Comparison of ENCODE assay signal across 12 cellular contexts in the genomic region with DNA sequence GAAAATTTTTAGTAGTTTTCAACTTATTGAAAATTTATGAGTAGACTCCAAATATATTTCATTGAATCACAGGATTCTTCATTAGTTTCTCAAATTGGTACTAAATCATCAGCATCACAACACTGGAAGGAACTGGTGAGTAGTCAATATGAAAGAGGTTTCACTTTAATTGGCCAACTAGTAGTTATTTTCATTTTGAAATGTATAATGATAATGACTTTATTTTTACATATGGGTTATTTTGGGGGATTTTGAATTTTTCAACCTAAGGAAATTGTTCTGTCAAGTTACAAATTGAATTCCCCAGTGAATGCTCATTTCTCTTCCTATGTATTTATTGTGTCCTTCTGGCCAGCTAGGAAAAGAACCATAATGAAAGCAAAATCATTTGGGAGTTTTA.
"Had no signal": no experiment of that assay in that cellular context is flagged by ENCODE, and none has a peak within 500 bp of the region (broad histone marks: within the 10 kb centered on the region; RNA-seq: fewer than 3 reads in every experiment).

No MANE protein-coding gene starts in this region.

- H3K4me1 ChIP-seq: body of pancreas, testis had no signal

- H3K27ac ChIP-seq: body of pancreas, testis had no signal

- H3K36me3 Mint-ChIP-seq: mesothelial cell of epicardium had no signal

- H3K4me3 Mint-ChIP-seq: activated naive CD4-positive, alpha-beta T cell treated with anti-CD3 and anti-CD28 coated beads, Interleukin-2, amount 10 ng/mL, durations not matched to agents 7 days and 5 days; activated T-helper 1 cell treated with anti-CD3 and anti-CD28 coated beads, Interleukin-12 subunit alpha, Interleukin-12 subunit beta, Interleukin-2, Interleukin-4 antibody, amounts not matched to agents 30 ng/mL and 10 ng/mL and 1 ng/mL, durations not matched to agents 14 hours and 24 hours and 36 hours; mesothelial cell of epicardium had no signal

- H3K4me3 ChIP-seq: body of pancreas, testis had no signal

- H3K9me3 Mint-ChIP-seq: activated T-helper 1 cell treated with anti-CD3 and anti-CD28 coated beads, Interleukin-12 subunit alpha, Interleukin-12 subunit beta, Interleukin-2, Interleukin-4 antibody, amounts not matched to agents 30 ng/mL and 10 ng/mL and 1 ng/mL, durations not matched to agents 14 hours and 24 hours and 36 hours; mesothelial cell of epicardium had no signal

- DNase-seq: activated naive CD4-positive, alpha-beta T cell treated with anti-CD3 and anti-CD28 coated beads, Interleukin-2, amount 10 ng/mL, durations not matched to agents 7 days and 5 days; body of pancreas; central memory CD4-positive, alpha-beta T cell; cortex of kidney; hippocampal formation; nucleus accumbens; right cardiac atrium; stimulated activated naive CD8-positive, alpha-beta T cell treated with anti-CD3 and anti-CD28 coated beads, Interleukin-15, Interleukin-2, amounts not matched to agents 100 U/mL and 50 U/mL, for 24 hours; testis had no signal

- ATAC-seq: body of pancreas, right cardiac atrium had no signal

- H3K9me3 ChIP-seq: body of pancreas, testis had no signal

- H3K27me3 ChIP-seq: body of pancreas, testis had no signal

- H3K27ac Mint-ChIP-seq: activated naive CD4-positive, alpha-beta T cell treated with anti-CD3 and anti-CD28 coated beads, Interleukin-2, amount 10 ng/mL, durations not matched to agents 7 days and 5 days; activated T-helper 1 cell treated with anti-CD3 and anti-CD28 coated beads, Interleukin-12 subunit alpha, Interleukin-12 subunit beta, Interleukin-2, Interleukin-4 antibody, amounts not matched to agents 30 ng/mL and 10 ng/mL and 1 ng/mL, durations not matched to agents 14 hours and 24 hours and 36 hours; progenitor cell of endocrine pancreas had no signal

- H3K27me3 Mint-ChIP-seq: activated naive CD4-positive, alpha-beta T cell treated with anti-CD3 and anti-CD28 coated beads, Interleukin-2, amount 10 ng/mL, durations not matched to agents 7 days and 5 days; progenitor cell of endocrine pancreas had no signal
